ENCODE assay signal across 8 cellular contexts in the genomic region with DNA sequence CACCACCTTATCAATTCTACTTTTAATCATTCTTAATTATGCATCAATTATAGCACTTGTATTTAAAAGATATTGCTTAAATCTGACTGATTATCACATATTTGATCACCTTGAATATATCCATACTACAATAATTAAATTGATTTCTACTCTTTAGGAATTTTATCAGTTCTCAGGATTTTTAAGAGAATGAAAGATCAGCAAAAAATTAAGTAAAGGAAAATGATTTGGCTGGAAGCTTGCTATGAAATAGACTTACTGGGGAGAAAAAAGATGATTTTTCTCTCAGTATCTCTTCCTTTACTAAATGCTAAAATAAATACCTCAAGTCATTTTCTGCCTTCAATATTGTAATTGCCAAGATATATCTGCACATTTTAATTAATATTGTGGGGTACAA.
"Had no signal": no experiment of that assay in that cellular context is flagged by ENCODE, and none has a peak within 500 bp of the region (broad histone marks: within the 10 kb centered on the region; RNA-seq: fewer than 3 reads in every experiment).

No MANE protein-coding gene starts in this region.

- H3K4me2 ChIP-seq: GM23338, KMS-11 had no signal

- ATAC-seq: GM23338 had no signal

- DNase-seq: H9, HCEC 1CT, KBM-7 had no signal

- H2AFZ ChIP-seq: GM23338 had no signal

- H3K27ac ChIP-seq: KMS-11 had no signal

- H3K9ac ChIP-seq: KMS-11 had no signal

- H3K4me3 ChIP-seq: GM23338 had no signal

- FAIRE-seq: H1, H54, HTR-8/SVneo had no signal
